In genomic region chr1:91753878-91754277, GRCh38 we compare ENCODE assay signal across 14 cellular contexts.
DNase-seq lines count a peak whose midpoint lies in the region; ATAC-seq and TF ChIP-seq lines count a peak whose summit lies in the region.
"Had no signal": no experiment of that assay in that cellular context is flagged by ENCODE, and none has a peak within 500 bp of the region (broad histone marks: within the 10 kb centered on the region; RNA-seq: fewer than 3 reads in every experiment).

No MANE protein-coding gene starts in this region.

- no peak overlapping the region for H2AFZ ChIP-seq in GM23248

- H3K27me3 ChIP-seq in GM23248 (replicated peaks; ENCODE audit: insufficient read depth), result no peaks in the 10 kb centered on the region
- H3K27me3 ChIP-seq: adrenal gland had no signal

- no peaks in the 10 kb centered on the region for H4K20me1 ChIP-seq in GM23248 (ENCODE audit: insufficient read depth)

- no peak for TF ChIP-seq POLR2A in GM18505 (IDR thresholded peaks at IDR 0.05; ENCODE audit: borderline replicate concordance, extremely low read depth, insufficient read depth, insufficient read length)

- intact Hi-C loops in activated CD4-positive, alpha-beta T cell treated with anti-CD3 and anti-CD28 coated beads, Interleukin-2, amount 10 ng/mL, durations not matched to agents 24 days and 14 days (cut with micrococcal nuclease), result loop anchor here (1.0 to 10.0 kb wide), 12 partner anchors 22 to 561 kb away; partner anchors contain the start of gene CDC7

- no peaks in the 10 kb centered on the region for H3K9me2 ChIP-seq in GM23248 (ENCODE audit: insufficient read depth)

- WGBS in GM23248 (ENCODE audit: low coverage in 1 of 2, low lambda C conversion rate in 2 of 2, missing lambda C conversion rate in 2 of 2), 2 experiments, result 9 to 23% methylated on average over 3 of the region's 3 CpGs

- H3K79me2 ChIP-seq in GM23248 (ENCODE audit: insufficient read depth), result 0 out of 2 replicates have a peak, but pooled peaks cover 14% of the 10 kb centered on the region

- DNase-seq in activated CD4-positive, alpha-beta T cell treated with anti-CD3 and anti-CD28 coated beads, Interleukin-2, amount 10 ng/mL, durations not matched to agents 24 days and 14 days, result no peak
- DNase-seq in activated CD4-positive, alpha-beta T cell treated with anti-CD3 and anti-CD28 coated beads for 4 hours, result no peak
- DNase-seq in GM23248 (peak; percentile 46), NCI-H128 (lab: John Stamatoyannopoulos, UW; ENCODE audit: unreplicated experiment) (no peak), COLO829 (ENCODE audit: low spot score) (no peak)
- DNase-seq in stimulated activated naive B cell treated with anti-CD40 and anti-IgM and Interleukin-4, amounts not matched to agents 10 μg/mL and 1 μg/mL and 100 μg/mL, for 72 hours, result no peak
- DNase-seq: adrenal gland, left cardiac atrium, NCI-H2081 treated with DMSO at 0.1 percent for 48 hours had no signal

- peaks cover 19% of the 10 kb centered on the region for H3K36me3 Mint-ChIP-seq in activated CD4-positive, alpha-beta T cell treated with anti-CD3 and anti-CD28 coated beads, Interleukin-2, amount 10 ng/mL, durations not matched to agents 24 days and 14 days (ENCODE audit: low read depth)
- no peaks in the 10 kb centered on the region for H3K36me3 Mint-ChIP-seq in brain
- no peaks in the 10 kb centered on the region for H3K36me3 Mint-ChIP-seq in stimulated activated naive B cell treated with anti-CD40 and anti-IgM and Interleukin-4, amounts not matched to agents 10 μg/mL and 1 μg/mL and 100 μg/mL, for 72 hours

- H3K4me3 Mint-ChIP-seq in activated CD4-positive, alpha-beta T cell treated with anti-CD3 and anti-CD28 coated beads, Interleukin-2, amount 10 ng/mL, durations not matched to agents 24 days and 14 days, result peak overlapping the region; percentile 15
- H3K4me3 Mint-ChIP-seq in brain, result no peak overlapping the region
- peak overlapping the region in 1 of 2 donors; percentile 11 for H3K4me3 Mint-ChIP-seq in stimulated activated naive B cell treated with anti-CD40 and anti-IgM and Interleukin-4, amounts not matched to agents 10 μg/mL and 1 μg/mL and 100 μg/mL, for 72 hours
- H3K4me3 Mint-ChIP-seq: T-helper 1 cell treated with Interleukin-12 subunit alpha and Interleukin-12 subunit beta and Interleukin-4 antibody, amounts not matched to agents 30 μg/mL and 1 μg/mL, for 36 hours had no signal

- H3K9me3 ChIP-seq in GM23248 (ENCODE audit: low read depth), result no peaks in the 10 kb centered on the region
- H3K9me3 ChIP-seq: adrenal gland had no signal

- peaks cover 13% of the 10 kb centered on the region for H3K9me3 Mint-ChIP-seq in activated CD4-positive, alpha-beta T cell treated with anti-CD3 and anti-CD28 coated beads, Interleukin-2, amount 10 ng/mL, durations not matched to agents 24 days and 14 days
- H3K9me3 Mint-ChIP-seq in brain, result no peaks in the 10 kb centered on the region
- no peaks in the 10 kb centered on the region for H3K9me3 Mint-ChIP-seq in stimulated activated naive B cell treated with anti-CD40 and anti-IgM and Interleukin-4, amounts not matched to agents 10 μg/mL and 1 μg/mL and 100 μg/mL, for 72 hours
- H3K9me3 Mint-ChIP-seq: T-helper 1 cell treated with Interleukin-12 subunit alpha and Interleukin-12 subunit beta and Interleukin-4 antibody, amounts not matched to agents 30 μg/mL and 1 μg/mL, for 36 hours had no signal

- H3K4me1 Mint-ChIP-seq in activated CD4-positive, alpha-beta T cell treated with anti-CD3 and anti-CD28 coated beads, Interleukin-2, amount 10 ng/mL, durations not matched to agents 24 days and 14 days, result peaks cover 34% of the 10 kb centered on the region
- peaks cover 57% of the 10 kb centered on the region for H3K4me1 Mint-ChIP-seq in brain
- H3K4me1 Mint-ChIP-seq in stimulated activated naive B cell treated with anti-CD40 and anti-IgM and Interleukin-4, amounts not matched to agents 10 μg/mL and 1 μg/mL and 100 μg/mL, for 72 hours, result peaks cover 11 to 22% of the 10 kb centered on the region in 2 donors

- peak overlapping the region; percentile 2 for H3K4me2 ChIP-seq in GM23248 (ENCODE audit: unreplicated experiment)

- H3K4me1 ChIP-seq in GM23248 (ENCODE audit: insufficient read depth), result peaks cover 68% of the 10 kb centered on the region

- peak; percentile 35 to 36 for ATAC-seq in stimulated activated naive B cell treated with anti-CD40 and anti-IgM and Interleukin-4, amounts not matched to agents 10 μg/mL and 1 μg/mL and 100 μg/mL, for 72 hours (replicated peaks)
- no peak for ATAC-seq in GM18505 (IDR thresholded peaks at IDR 0.05; ENCODE audit: unreplicated experiment)
- ATAC-seq: HCT116 had no signal

- no peak overlapping the region for H3K9ac ChIP-seq in GM23248

- peaks cover 54% of the 10 kb centered on the region for H3F3A ChIP-seq in GM23248 (ENCODE audit: insufficient read depth)

- no peak for TF ChIP-seq CTCF in brain (conservative IDR thresholded peaks at IDR 0.05)

- no peak overlapping the region for H3K4me3 ChIP-seq in GM23248
- H3K4me3 ChIP-seq: adrenal gland had no signal

- H3K27ac ChIP-seq in GM23248, result peak overlapping the region; percentile 41
- H3K27ac ChIP-seq: RWPE1 had no signal

- H3K36me3 ChIP-seq in GM23248 (ENCODE audit: low read depth), result 0 out of 2 replicates have a peak, but pooled peaks cover 8% of the 10 kb centered on the region

- H3K27me3 Mint-ChIP-seq in activated CD4-positive, alpha-beta T cell treated with anti-CD3 and anti-CD28 coated beads, Interleukin-2, amount 10 ng/mL, durations not matched to agents 24 days and 14 days, result peaks cover 4% of the 10 kb centered on the region
- peaks cover 6% of the 10 kb centered on the region for H3K27me3 Mint-ChIP-seq in brain
- no peaks in the 10 kb centered on the region for H3K27me3 Mint-ChIP-seq in stimulated activated naive B cell treated with anti-CD40 and anti-IgM and Interleukin-4, amounts not matched to agents 10 μg/mL and 1 μg/mL and 100 μg/mL, for 72 hours

- peak overlapping the region; percentile 85 for H3K27ac Mint-ChIP-seq in activated CD4-positive, alpha-beta T cell treated with anti-CD3 and anti-CD28 coated beads, Interleukin-2, amount 10 ng/mL, durations not matched to agents 24 days and 14 days
- peak overlapping the region in 3 of 5 experiments; percentile 33 to 84 (median 82) for H3K27ac Mint-ChIP-seq in brain
- peak overlapping the region; percentile 44 for H3K27ac Mint-ChIP-seq in stimulated activated naive B cell treated with anti-CD40 and anti-IgM and Interleukin-4, amounts not matched to agents 10 μg/mL and 1 μg/mL and 100 μg/mL, for 72 hours
- H3K27ac Mint-ChIP-seq: T-helper 1 cell treated with Interleukin-12 subunit alpha and Interleukin-12 subunit beta and Interleukin-4 antibody, amounts not matched to agents 30 μg/mL and 1 μg/mL, for 36 hours had no signal

- in situ Hi-C loops in GM23248 (cut with MboI), result no loop called here
